ENCODE assay signal across 10 cellular contexts in genomic region chr5:139676406-139676805, GRCh38. TPM values are rescaled to one million over a fixed set of nuclear protein-coding genes. Genes with fewer than 3 reads are reported as not detected.
DNase-seq lines count a peak whose midpoint lies in the region; ATAC-seq and TF ChIP-seq lines count a peak whose summit lies in the region.
"Had no signal": no experiment of that assay in that cellular context is flagged by ENCODE, and none has a peak within 500 bp of the region (broad histone marks: within the 10 kb centered on the region; RNA-seq: fewer than 3 reads in every experiment).

No MANE protein-coding gene starts in this region.

- DNase-seq in Ammon's horn (ENCODE audit: low spot score), result peak; percentile 39
- DNase-seq in SK-MEL-5 (ENCODE audit: low read depth, low spot score), result peak; percentile 34
- DNase-seq in glutamatergic neuron, result no peak
- peak; percentile 72 for DNase-seq in putamen (ENCODE audit: low spot score)
- DNase-seq in activated CD8-positive, alpha-beta memory T cell treated with anti-CD3 and anti-CD28 coated beads, Interleukin-2, amount 10 ng/mL, durations not matched to agents 7 days and 5 days, result no peak
- DNase-seq in DMS79 treated with DMSO at 0.1 percent for 48 hours (lab: John Stamatoyannopoulos, UW), result no peak
- DNase-seq: aorta, small intestine had no signal

- CTCF ChIA-PET in activated CD8-positive, alpha-beta memory T cell treated with anti-CD3 and anti-CD28 coated beads, Interleukin-2, amount 10 ng/mL, durations not matched to agents 7 days and 5 days (lab: Charles Lee), result interaction anchor here (1.2 to 1.9 kb wide), 2 partner anchors 40 to 42 kb away, joined by 4 to 6 read pairs; no protein-coding TSS in a partner anchor

- peak overlapping the region; percentile 91 for H3K27ac Mint-ChIP-seq in glutamatergic neuron (ENCODE audit: unreplicated experiment)
- H3K27ac Mint-ChIP-seq in activated CD8-positive, alpha-beta memory T cell treated with anti-CD3 and anti-CD28 coated beads, Interleukin-2, amount 10 ng/mL, durations not matched to agents 7 days and 5 days, result no peak overlapping the region

- ATAC-seq in HG02571 (IDR thresholded peaks at IDR 0.05; ENCODE audit: unreplicated experiment) (no peak), GM19467 (IDR thresholded peaks at IDR 0.05; ENCODE audit: unreplicated experiment) (no peak)
- no peak for ATAC-seq in activated CD8-positive, alpha-beta memory T cell treated with anti-CD3 and anti-CD28 coated beads, Interleukin-2, amount 10 ng/mL, durations not matched to agents 7 days and 5 days

- H3K27me3 Mint-ChIP-seq in glutamatergic neuron (ENCODE audit: unreplicated experiment), result peaks cover 8% of the 10 kb centered on the region
- H3K27me3 Mint-ChIP-seq in activated CD8-positive, alpha-beta memory T cell treated with anti-CD3 and anti-CD28 coated beads, Interleukin-2, amount 10 ng/mL, durations not matched to agents 7 days and 5 days, result no peaks in the 10 kb centered on the region

- in situ Hi-C loops in SK-MEL-5 (cut with HindIII; ENCODE audit: low pct_unique_long_range_greater_than_20kb, low sequenced_read_pairs), result no loop called here

- no peaks in the 10 kb centered on the region for H3K36me3 Mint-ChIP-seq in glutamatergic neuron (ENCODE audit: unreplicated experiment)
- no peaks in the 10 kb centered on the region for H3K36me3 Mint-ChIP-seq in activated CD8-positive, alpha-beta memory T cell treated with anti-CD3 and anti-CD28 coated beads, Interleukin-2, amount 10 ng/mL, durations not matched to agents 7 days and 5 days

- peaks cover 40% of the 10 kb centered on the region for H3K4me1 Mint-ChIP-seq in glutamatergic neuron (ENCODE audit: low read depth, unreplicated experiment)
- peaks cover 4% of the 10 kb centered on the region for H3K4me1 Mint-ChIP-seq in activated CD8-positive, alpha-beta memory T cell treated with anti-CD3 and anti-CD28 coated beads, Interleukin-2, amount 10 ng/mL, durations not matched to agents 7 days and 5 days

- TF ChIP-seq CTCF in glutamatergic neuron (IDR thresholded peaks at IDR 0.05; ENCODE audit: partially characterized antibody, unreplicated experiment), result no peak

- peak overlapping the region; percentile 72 for H3K4me3 Mint-ChIP-seq in glutamatergic neuron (ENCODE audit: unreplicated experiment)
- H3K4me3 Mint-ChIP-seq in activated CD8-positive, alpha-beta memory T cell treated with anti-CD3 and anti-CD28 coated beads, Interleukin-2, amount 10 ng/mL, durations not matched to agents 7 days and 5 days, result no peak overlapping the region

- peaks cover 19% of the 10 kb centered on the region for H3K9me3 Mint-ChIP-seq in glutamatergic neuron (ENCODE audit: unreplicated experiment)
- H3K9me3 Mint-ChIP-seq in activated CD8-positive, alpha-beta memory T cell treated with anti-CD3 and anti-CD28 coated beads, Interleukin-2, amount 10 ng/mL, durations not matched to agents 7 days and 5 days (ENCODE audit: low read depth), result no peaks in the 10 kb centered on the region

RNA-seq across cellular contexts. Expression of gene CXXC5, which starts 28.3 kb away (rescaled TPM):
- 14.7 and 16.6 TPM in 2 replicates for total RNA-seq in SK-MEL-5 (2014; rRNA removed; shearing (Covaris generic))
- 26.0 and 27.1 TPM in 2 replicates for polyA plus RNA-seq in SK-MEL-5 (2015; cell fraction: cytosol; rRNA removed)
- polyA plus RNA-seq in SK-MEL-5 (2015; cell fraction: nucleus; rRNA removed), result 8.5 and 12.6 TPM in 2 replicates
- 130 TPM for total RNA-seq in glutamatergic neuron (ENCODE audit: unreplicated experiment)
- total RNA-seq in activated CD8-positive, alpha-beta memory T cell treated with anti-CD3 and anti-CD28 coated beads, Interleukin-2, amount 10 ng/mL, durations not matched to agents 7 days and 5 days, result 1 to 10 TPM; 1.8 to 4.1 TPM

Comparison
In these comparisons a context has a peak if more than half of its experiments do, and no peak if none do; other contexts are left out.
1. DNase-seq: peak in Ammon's horn (single experiment), SK-MEL-5 (single experiment) and putamen (single experiment); none in glutamatergic neuron (single experiment), activated CD8-positive, alpha-beta memory T cell treated with anti-CD3 and anti-CD28 coated beads, Interleukin-2, amount 10 ng/mL, durations not matched to agents 7 days and 5 days (single experiment) and DMS79 treated with DMSO at 0.1 percent for 48 hours (single experiment).